In the genomic region with DNA sequence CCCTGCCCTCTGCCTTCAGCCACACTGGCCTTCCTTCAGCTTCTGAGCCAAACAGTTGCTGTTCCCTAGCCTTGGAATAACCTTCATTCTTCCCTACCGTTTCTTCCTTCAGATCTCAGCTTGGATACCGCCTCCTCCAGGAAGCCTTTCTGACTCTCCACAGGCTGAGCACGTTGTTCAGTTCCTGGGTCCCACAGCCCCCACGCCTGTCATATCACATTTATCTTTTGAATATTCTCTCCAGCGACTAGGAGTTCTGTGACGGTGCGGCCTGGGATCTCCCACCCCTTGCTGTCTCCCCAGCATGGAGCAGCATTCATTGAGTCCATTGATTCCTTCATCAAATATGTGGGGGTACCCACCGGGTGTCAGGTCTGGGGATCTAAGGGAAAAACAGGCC, we compare ENCODE assay signal across 26 cellular contexts. TPM values are rescaled to one million over a fixed set of nuclear protein-coding genes. Genes with fewer than 3 reads are reported as not detected.
A peak's percentile ranks its signal among the peaks of the same experiment; 100 is the strongest.
DNase-seq lines count a peak whose midpoint lies in the region; TF ChIP-seq lines count a peak whose summit lies in the region.
"Had no signal": no experiment of that assay in that cellular context is flagged by ENCODE, and none has a peak within 500 bp of the region (broad histone marks: within the 10 kb centered on the region; RNA-seq: fewer than 3 reads in every experiment).

No MANE protein-coding gene starts in this region.

- TF ChIP-seq CTCF in WERI-Rb-1 (IDR thresholded peaks at IDR 0.05; ENCODE audit: low read depth, low read length) (no peak), progenitor cell of endocrine pancreas (IDR thresholded peaks at IDR 0.05; ENCODE audit: unreplicated experiment) (no peak)

- no peaks in the 10 kb centered on the region for H3K36me3 Mint-ChIP-seq in progenitor cell of endocrine pancreas (ENCODE audit: insufficient read depth)
- H3K36me3 Mint-ChIP-seq: activated CD8-positive, alpha-beta memory T cell treated with anti-CD3 and anti-CD28 coated beads, Interleukin-2, amount 10 ng/mL, durations not matched to agents 7 days and 5 days; activated naive CD4-positive, alpha-beta T cell treated with anti-CD3 and anti-CD28 coated beads, Interleukin-2, amount 10 ng/mL, durations not matched to agents 7 days and 5 days; memory B cell had no signal

- peak overlapping the region; percentile 86 for H3K27ac ChIP-seq in WERI-Rb-1
- H3K27ac ChIP-seq in iPS-18a (ENCODE audit: low read length): peak overlapping the region; percentile 5
- H3K27ac ChIP-seq: parathyroid adenoma, testis had no signal

- no peaks in the 10 kb centered on the region for H3K36me3 ChIP-seq in H7 (replicated peaks; ENCODE audit: control insufficient read depth, insufficient read depth, low read length)
- H3K36me3 ChIP-seq in WERI-Rb-1: no peaks in the 10 kb centered on the region
- no peaks in the 10 kb centered on the region for H3K36me3 ChIP-seq in iPS-18a (ENCODE audit: control insufficient read depth, low read depth, low read length)

- no peak overlapping the region for H3K4me3 ChIP-seq in H7 (ENCODE audit: insufficient read depth, low read depth, low read length)
- H3K4me3 ChIP-seq in WERI-Rb-1 (ENCODE audit: low read depth, low read length): no peak overlapping the region
- no peak overlapping the region for H3K4me3 ChIP-seq in iPS-18a (ENCODE audit: low read length)
- H3K4me3 ChIP-seq: testis had no signal

- H3K9me3 ChIP-seq in WERI-Rb-1 (ENCODE audit: severe bottlenecking) (no peaks in the 10 kb centered on the region), iPS-18a (ENCODE audit: control insufficient read depth, low read depth, low read length) (no peaks in the 10 kb centered on the region)
- H3K9me3 ChIP-seq: testis had no signal

- H3K27ac Mint-ChIP-seq in progenitor cell of endocrine pancreas: peak overlapping the region; percentile 91
- H3K27ac Mint-ChIP-seq: activated CD4-positive, alpha-beta T cell treated with anti-CD3 and anti-CD28 coated beads, Interleukin-2, amount 10 ng/mL, durations not matched to agents 7 days and 5 days; activated CD8-positive, alpha-beta memory T cell treated with anti-CD3 and anti-CD28 coated beads, Interleukin-2, amount 10 ng/mL, durations not matched to agents 7 days and 5 days; activated naive CD4-positive, alpha-beta T cell treated with anti-CD3 and anti-CD28 coated beads, Interleukin-2, amount 10 ng/mL, durations not matched to agents 7 days and 5 days; CD4-positive, alpha-beta T cell; dendritic cell treated with granulocyte-macrophage colony-stimulating factor and Interleukin-4, amounts not matched to agents 40 ng/mL and 50 ng/mL, for 4 days; memory B cell had no signal

- H3K9ac ChIP-seq in iPS-18a (ENCODE audit: low read length): peak overlapping the region; percentile 0
- H3K9ac ChIP-seq: parathyroid adenoma had no signal

- peaks cover 40% of the 10 kb centered on the region for H3K4me1 ChIP-seq in iPS-18a (ENCODE audit: control insufficient read depth, low read depth, low read length)
- H3K4me1 ChIP-seq: parathyroid adenoma had no signal

- H3K27me3 ChIP-seq in H7 (ENCODE audit: control insufficient read depth, insufficient read depth, low read length) (no peaks in the 10 kb centered on the region; the same call in 1 of the 2 replicates), WERI-Rb-1 (ENCODE audit: insufficient read depth, low read depth, severe bottlenecking) (no peaks in the 10 kb centered on the region), iPS-18a (ENCODE audit: control insufficient read depth, insufficient read depth, low read length) (no peaks in the 10 kb centered on the region)
- H3K27me3 ChIP-seq: testis had no signal

- DNase-seq in H7 (peak; percentile 49), WERI-Rb-1 (no peak), progenitor cell of endocrine pancreas (ENCODE audit: low spot score, unreplicated experiment) (no peak), AG08396 (ENCODE audit: low spot score) (no peak), HT-29 (ENCODE audit: low spot score) (no peak), MV-4-11 (lab: John Stamatoyannopoulos, UW) (no peak)
- DNase-seq: activated CD4-positive, alpha-beta T cell treated with anti-CD3 and anti-CD28 coated beads, Interleukin-2, amount 10 ng/mL, durations not matched to agents 7 days and 5 days; activated CD8-positive, alpha-beta memory T cell treated with anti-CD3 and anti-CD28 coated beads, Interleukin-2, amount 10 ng/mL, durations not matched to agents 7 days and 5 days; activated naive CD4-positive, alpha-beta T cell treated with anti-CD3 and anti-CD28 coated beads, Interleukin-2, amount 10 ng/mL, durations not matched to agents 7 days and 5 days; amygdala; caudate nucleus; CD4-positive, alpha-beta T cell; KBM-7; left cardiac atrium; NCI-H1436 treated with DMSO at 0.1 percent for 48 hours; NCI-H526; right cardiac atrium; stimulated activated CD4-positive, alpha-beta T cell treated with anti-CD3 and anti-CD28 coated beads, Interleukin-4, amount 100 ng/mL, for 4 hours; stimulated activated naive CD4-positive, alpha-beta T cell treated with Interleukin-2 at 50 U/mL for 16 hours; testis had no signal

- H3K4me3 Mint-ChIP-seq in progenitor cell of endocrine pancreas (ENCODE audit: low read depth): no peak overlapping the region
- H3K4me3 Mint-ChIP-seq: activated CD4-positive, alpha-beta T cell treated with anti-CD3 and anti-CD28 coated beads, Interleukin-2, amount 10 ng/mL, durations not matched to agents 7 days and 5 days; activated CD8-positive, alpha-beta memory T cell treated with anti-CD3 and anti-CD28 coated beads, Interleukin-2, amount 10 ng/mL, durations not matched to agents 7 days and 5 days; activated naive CD4-positive, alpha-beta T cell treated with anti-CD3 and anti-CD28 coated beads, Interleukin-2, amount 10 ng/mL, durations not matched to agents 7 days and 5 days; CD4-positive, alpha-beta T cell; dendritic cell treated with granulocyte-macrophage colony-stimulating factor and Interleukin-4, amounts not matched to agents 40 ng/mL and 50 ng/mL, for 4 days; memory B cell had no signal

- H3K9me3 Mint-ChIP-seq in progenitor cell of endocrine pancreas (ENCODE audit: low read depth): no peaks in the 10 kb centered on the region
- H3K9me3 Mint-ChIP-seq: activated CD4-positive, alpha-beta T cell treated with anti-CD3 and anti-CD28 coated beads, Interleukin-2, amount 10 ng/mL, durations not matched to agents 7 days and 5 days; activated naive CD4-positive, alpha-beta T cell treated with anti-CD3 and anti-CD28 coated beads, Interleukin-2, amount 10 ng/mL, durations not matched to agents 7 days and 5 days; CD4-positive, alpha-beta T cell; dendritic cell treated with granulocyte-macrophage colony-stimulating factor and Interleukin-4, amounts not matched to agents 40 ng/mL and 50 ng/mL, for 4 days; memory B cell had no signal

- peaks cover 34% of the 10 kb centered on the region for H3K4me1 Mint-ChIP-seq in progenitor cell of endocrine pancreas (ENCODE audit: low read depth)
- H3K4me1 Mint-ChIP-seq: activated CD4-positive, alpha-beta T cell treated with anti-CD3 and anti-CD28 coated beads, Interleukin-2, amount 10 ng/mL, durations not matched to agents 7 days and 5 days; activated CD8-positive, alpha-beta memory T cell treated with anti-CD3 and anti-CD28 coated beads, Interleukin-2, amount 10 ng/mL, durations not matched to agents 7 days and 5 days; activated naive CD4-positive, alpha-beta T cell treated with anti-CD3 and anti-CD28 coated beads, Interleukin-2, amount 10 ng/mL, durations not matched to agents 7 days and 5 days; memory B cell had no signal

- peaks cover 3% of the 10 kb centered on the region for H3K27me3 Mint-ChIP-seq in progenitor cell of endocrine pancreas
- H3K27me3 Mint-ChIP-seq: activated CD8-positive, alpha-beta memory T cell treated with anti-CD3 and anti-CD28 coated beads, Interleukin-2, amount 10 ng/mL, durations not matched to agents 7 days and 5 days had no signal

RNA-seq across cellular contexts. Expression of gene EPHA2, which starts 39.2 kb away (rescaled TPM):
- total RNA-seq in H7 (2014; rRNA removed; shearing (Covaris generic)): 43.3 and 63.5 TPM in 2 replicates
- total RNA-seq in progenitor cell of endocrine pancreas: 28.3 and 31.9 TPM in 2 replicates
- 302 and 331 TPM in 2 replicates for total RNA-seq in HT-29 (2014; rRNA removed; shearing (Covaris generic))
- total RNA-seq: activated CD4-positive, alpha-beta T cell treated with anti-CD3 and anti-CD28 coated beads, Interleukin-2, amount 10 ng/mL, durations not matched to agents 7 days and 5 days; activated CD8-positive, alpha-beta memory T cell treated with anti-CD3 and anti-CD28 coated beads, Interleukin-2, amount 10 ng/mL, durations not matched to agents 7 days and 5 days; T-helper 2 cell treated with Interferon-gamma antibody and Interleukin-4, amounts not matched to agents 100 ng/mL and 5 ng/mL, for 36 hours had no signal

RNA-seq across cellular contexts. Expression of gene FAM131C, which starts 43.2 kb away (rescaled TPM):
- 0.26 and 0.45 TPM in 2 replicates for total RNA-seq in H7 (2014; rRNA removed; shearing (Covaris generic))
- 1.2 and 1.6 TPM in 2 replicates for total RNA-seq in progenitor cell of endocrine pancreas
- 0.34 and 0.43 TPM in 2 replicates for total RNA-seq in HT-29 (2014; rRNA removed; shearing (Covaris generic))
- total RNA-seq: CD4-positive, alpha-beta T cell; endothelial cell of umbilical vein had no signal
